ENCODE assay signal across 11 cellular contexts in genomic region chr10:119700321-119700954, GRCh38. TPM values are rescaled to one million over a fixed set of nuclear protein-coding genes. Genes with fewer than 3 reads are reported as not detected.
DNase-seq lines count a peak whose midpoint lies in the region; ATAC-seq lines count a peak whose summit lies in the region.
"Had no signal": no experiment of that assay in that cellular context is flagged by ENCODE, and none has a peak within 500 bp of the region (broad histone marks: within the 10 kb centered on the region; RNA-seq: fewer than 3 reads in every experiment).

No MANE protein-coding gene starts in this region.

- no peaks in the 10 kb centered on the region for H3K27me3 Mint-ChIP-seq in activated naive CD4-positive, alpha-beta T cell treated with anti-CD3 and anti-CD28 coated beads, Interleukin-2, amount 50 U/mL, for 24 hours
- no peaks in the 10 kb centered on the region for H3K27me3 Mint-ChIP-seq in stimulated activated naive B cell treated with anti-CD40 and anti-IgM and Interleukin-4, amounts not matched to agents 10 μg/mL and 1 μg/mL and 100 μg/mL, for 72 hours

- H3K36me3 ChIP-seq in HAP-1 (replicated peaks), result no peaks in the 10 kb centered on the region

- peak overlapping the region; percentile 21 for H3K27ac Mint-ChIP-seq in activated naive CD4-positive, alpha-beta T cell treated with anti-CD3 and anti-CD28 coated beads, Interleukin-2, amount 50 U/mL, for 24 hours
- H3K27ac Mint-ChIP-seq in stimulated activated naive B cell treated with anti-CD40 and anti-IgM and Interleukin-4, amounts not matched to agents 10 μg/mL and 1 μg/mL and 100 μg/mL, for 72 hours, result peak overlapping the region; percentile 98

- H3K4me3 Mint-ChIP-seq in activated naive CD4-positive, alpha-beta T cell treated with anti-CD3 and anti-CD28 coated beads, Interleukin-2, amount 50 U/mL, for 24 hours, result peak overlapping the region; percentile 49
- peak overlapping the region; percentile 39 to 63 for H3K4me3 Mint-ChIP-seq in stimulated activated naive B cell treated with anti-CD40 and anti-IgM and Interleukin-4, amounts not matched to agents 10 μg/mL and 1 μg/mL and 100 μg/mL, for 72 hours
- H3K4me3 Mint-ChIP-seq: neural crest cell had no signal

- H3K4me1 Mint-ChIP-seq in activated naive CD4-positive, alpha-beta T cell treated with anti-CD3 and anti-CD28 coated beads, Interleukin-2, amount 50 U/mL, for 24 hours, result peaks cover 39% of the 10 kb centered on the region
- peaks cover 47 to 77% of the 10 kb centered on the region in 2 donors for H3K4me1 Mint-ChIP-seq in stimulated activated naive B cell treated with anti-CD40 and anti-IgM and Interleukin-4, amounts not matched to agents 10 μg/mL and 1 μg/mL and 100 μg/mL, for 72 hours

- no peak overlapping the region for H3K4me3 ChIP-seq in HAP-1

- H3K9me3 Mint-ChIP-seq in activated naive CD4-positive, alpha-beta T cell treated with anti-CD3 and anti-CD28 coated beads, Interleukin-2, amount 50 U/mL, for 24 hours, result peaks cover 5% of the 10 kb centered on the region
- peaks cover 12 to 16% of the 10 kb centered on the region in 2 donors for H3K9me3 Mint-ChIP-seq in stimulated activated naive B cell treated with anti-CD40 and anti-IgM and Interleukin-4, amounts not matched to agents 10 μg/mL and 1 μg/mL and 100 μg/mL, for 72 hours
- H3K9me3 Mint-ChIP-seq: neural crest cell had no signal

- H3K36me3 Mint-ChIP-seq in activated naive CD4-positive, alpha-beta T cell treated with anti-CD3 and anti-CD28 coated beads, Interleukin-2, amount 50 U/mL, for 24 hours, result peaks cover 11% of the 10 kb centered on the region
- peaks cover 23 to 41% of the 10 kb centered on the region in 2 donors for H3K36me3 Mint-ChIP-seq in stimulated activated naive B cell treated with anti-CD40 and anti-IgM and Interleukin-4, amounts not matched to agents 10 μg/mL and 1 μg/mL and 100 μg/mL, for 72 hours

- in situ Hi-C loops in HAP-1 (cut with MboI; ENCODE audit: low sequenced_read_pairs), result no loop called here

- H3K9me3 ChIP-seq in HAP-1, result no peaks in the 10 kb centered on the region

- no peaks in the 10 kb centered on the region for H3K27me3 ChIP-seq in HAP-1 (ENCODE audit: low read depth)

- DNase-seq in activated naive CD4-positive, alpha-beta T cell treated with Interleukin-2 at 50 U/mL for 16 hours, result no peak
- DNase-seq in MV-4-11 (lab: John Stamatoyannopoulos, UW) (peak; percentile 82), NCI-H1092 (lab: John Stamatoyannopoulos, UW) (no peak), left ventricle myocardium superior (no peak), HAP-1 (ENCODE audit: low spot score in 2 of 2) (no peak)
- no peak for DNase-seq in stimulated activated naive B cell treated with anti-CD40 and anti-IgM and Interleukin-4, amounts not matched to agents 10 μg/mL and 1 μg/mL and 100 μg/mL, for 72 hours
- DNase-seq: NCI-H2171, T-helper 1 cell had no signal

- ATAC-seq in HG02885 (IDR thresholded peaks at IDR 0.05; ENCODE audit: poor library complexity, unreplicated experiment), result peak; percentile 52
- peak; percentile 57 to 69 for ATAC-seq in stimulated activated naive B cell treated with anti-CD40 and anti-IgM and Interleukin-4, amounts not matched to agents 10 μg/mL and 1 μg/mL and 100 μg/mL, for 72 hours (replicated peaks)
- no peak for ATAC-seq in left ventricle myocardium superior

- H3K4me1 ChIP-seq in HAP-1, result peaks cover 7% of the 10 kb centered on the region; the same call in 1 of the 2 replicates

- intact Hi-C loops in left ventricle myocardium superior (cut with micrococcal nuclease), result no loop called here

RNA-seq across cellular contexts. Expression of gene INPP5F, which starts 25.4 kb away (rescaled TPM):
- total RNA-seq in left ventricle myocardium superior, result 4.0 TPM

RNA-seq across cellular contexts. Expression of gene BAG3, which starts 49.3 kb away (rescaled TPM):
- total RNA-seq in left ventricle myocardium superior, result 151 TPM
